In genomic region chr2:225282858-225283693, GRCh38 we compare ENCODE assay signal across 9 cellular contexts.
DNase-seq lines count a peak whose midpoint lies in the region; ATAC-seq, FAIRE-seq and TF ChIP-seq lines count a peak whose summit lies in the region.
"Had no signal": no experiment of that assay in that cellular context is flagged by ENCODE, and none has a peak within 500 bp of the region (broad histone marks: within the 10 kb centered on the region; RNA-seq: fewer than 3 reads in every experiment).

No MANE protein-coding gene starts in this region.

- TF ChIP-seq CTCF in AG09309 (IDR thresholded peaks at IDR 0.05; ENCODE audit: control insufficient read depth, insufficient read depth, low read depth, low read length, missing control alignments), result peak; percentile 79
- TF ChIP-seq CTCF in GM12864 (IDR thresholded peaks at IDR 0.05; ENCODE audit: low read depth, low read length, missing control alignments), result peak; percentile 94
- TF ChIP-seq CTCF in fibroblast of villous mesenchyme (IDR thresholded peaks at IDR 0.05; ENCODE audit: insufficient read depth, low read depth, low read length), result peak; percentile 71

- intact Hi-C loops in sciatic nerve (cut with DNase I), result no loop called here

- H3K4me1 ChIP-seq in HAP-1 (no peaks in the 10 kb centered on the region), small intestine (ENCODE audit: control insufficient read depth in 2 of 2, insufficient read depth in 1 of 2, low read depth in 1 of 2, low read length in 1 of 2) (no peaks in the 10 kb centered on the region)
- H3K4me1 ChIP-seq: SJSA1 had no signal

- H3K36me3 ChIP-seq in HAP-1 (replicated peaks) (no peaks in the 10 kb centered on the region), small intestine (ENCODE audit: control insufficient read depth in 2 of 2, insufficient read depth in 2 of 2, low read length in 2 of 2) (no peaks in the 10 kb centered on the region)
- H3K36me3 ChIP-seq: SJSA1 had no signal

- H3K27ac ChIP-seq in small intestine (ENCODE audit: low read depth in 1 of 2, low read length in 1 of 2), result no peak overlapping the region
- H3K27ac ChIP-seq: SJSA1 had no signal

- H3K4me3 ChIP-seq in AG09309 (ENCODE audit: control insufficient read depth, low read depth, low read length) (no peak overlapping the region), GM12864 (ENCODE audit: low read depth, low read length) (no peak overlapping the region), HAP-1 (no peak overlapping the region), fibroblast of villous mesenchyme (ENCODE audit: low read depth, low read length) (no peak overlapping the region), small intestine (ENCODE audit: low read depth in 1 of 2, low read length in 2 of 2) (no peak overlapping the region)
- H3K4me3 ChIP-seq: SJSA1 had no signal

- H3K27me3 ChIP-seq in HAP-1 (ENCODE audit: low read depth) (no peaks in the 10 kb centered on the region), small intestine (ENCODE audit: control insufficient read depth in 2 of 2, insufficient read depth in 2 of 2, low read length in 2 of 2) (peaks cover 0 to 4% of the 10 kb centered on the region in 2 donors)
- H3K27me3 ChIP-seq: SJSA1 had no signal

- DNase-seq in AG09309 (ENCODE audit: low read depth), result no peak
- DNase-seq in GM12864 (ENCODE audit: low read depth), result no peak
- peak; percentile 14 to 22 for DNase-seq in HAP-1 (ENCODE audit: low spot score in 2 of 2)
- peak; percentile 27 for DNase-seq in LHCN-M2 (ENCODE audit: low read depth)
- DNase-seq in SKM-1 (lab: John Stamatoyannopoulos, UW; ENCODE audit: unreplicated experiment), result peak; percentile 2
- peak; percentile 13 for DNase-seq in fibroblast of villous mesenchyme (ENCODE audit: low read depth)
- peak; percentile 43 for DNase-seq in small intestine
- DNase-seq in sciatic nerve (ENCODE audit: low spot score), result no peak

- 36 to 39% (median 37%) methylated on average over 4 of the region's 4 CpGs for WGBS in small intestine, 3 donors

- in situ Hi-C loops in HAP-1 (cut with MboI; ENCODE audit: low sequenced_read_pairs), result loop anchor here (25.0 kb wide), 1 partner anchor 354 kb away; no protein-coding TSS in a partner anchor

- H3K9me3 ChIP-seq in HAP-1, result no peaks in the 10 kb centered on the region
- H3K9me3 ChIP-seq in small intestine (ENCODE audit: control insufficient read depth, low read depth), result no peaks in the 10 kb centered on the region
- H3K9me3 ChIP-seq: SJSA1 had no signal

- FAIRE-seq in small intestine (lab: Jason Lieb, UNC), result no peak

- no peak for ATAC-seq in sciatic nerve

Comparison
In these comparisons a context has a peak if more than half of its experiments do, and no peak if none do; other contexts are left out.
1. DNase-seq: peak in HAP-1 (2 of 2), LHCN-M2 (single experiment), SKM-1 (single experiment), fibroblast of villous mesenchyme (single experiment) and small intestine (single experiment); none in AG09309 (single experiment), GM12864 (single experiment) and sciatic nerve (single experiment).
2. Peak in every context shown above with its lines, with median percentiles within 50 percentile points of each other: CTCF ChIP-seq.